In genomic region chr3:186772886-186773417, GRCh38 we compare ENCODE assay signal across 9 cellular contexts. TPM values are rescaled to one million over a fixed set of nuclear protein-coding genes. Genes with fewer than 3 reads are reported as not detected.
DNase-seq lines count a peak whose midpoint lies in the region; ATAC-seq and TF ChIP-seq lines count a peak whose summit lies in the region.
"Had no signal": no experiment of that assay in that cellular context is flagged by ENCODE, and none has a peak within 500 bp of the region (broad histone marks: within the 10 kb centered on the region; RNA-seq: fewer than 3 reads in every experiment).

No MANE protein-coding gene starts in this region.

- ATAC-seq in GM19395 (IDR thresholded peaks at IDR 0.05; ENCODE audit: unreplicated experiment) (peak; percentile 93), HG03558 (IDR thresholded peaks at IDR 0.05; ENCODE audit: extremely low read depth, unreplicated experiment) (peak; percentile 44)

- H3K27ac ChIP-seq in endodermal cell (ENCODE audit: low read depth, low read length) (no peak overlapping the region), muscle layer of colon (ENCODE audit: low read depth, low read length) (no peak overlapping the region)

- H3K27ac Mint-ChIP-seq in CD14-positive monocyte = peak overlapping the region in 6 of 7 donors; percentile 63 to 83 (median 74)
- H3K27ac Mint-ChIP-seq in endodermal cell = no peak overlapping the region

- H3K9me3 Mint-ChIP-seq in CD14-positive monocyte (peaks cover 0 to 6% (median 1%) of the 10 kb centered on the region in 7 donors), endodermal cell (no peaks in the 10 kb centered on the region)

- H3K27me3 ChIP-seq in endodermal cell (ENCODE audit: control insufficient read depth, insufficient read depth, low read length, poor library complexity, severe bottlenecking) (no peaks in the 10 kb centered on the region), muscle layer of colon (ENCODE audit: control insufficient read depth in 1 of 2, insufficient read depth in 2 of 2, low read length in 2 of 2) (no peaks in the 10 kb centered on the region)

- peak overlapping the region; percentile 98 to 100 for H3K4me3 Mint-ChIP-seq in CD14-positive monocyte
- H3K4me3 Mint-ChIP-seq in endodermal cell = peak overlapping the region; percentile 47

- no peaks in the 10 kb centered on the region for H3K36me3 Mint-ChIP-seq in CD14-positive monocyte
- no peaks in the 10 kb centered on the region for H3K36me3 Mint-ChIP-seq in endodermal cell (ENCODE audit: low read depth)

- H3K9me3 ChIP-seq in endodermal cell (ENCODE audit: control insufficient read depth, low read length) = no peaks in the 10 kb centered on the region
- no peaks in the 10 kb centered on the region for H3K9me3 ChIP-seq in muscle layer of colon (ENCODE audit: low read length)

- H3K9ac ChIP-seq in endodermal cell (ENCODE audit: extremely low read depth, low read length, poor library complexity, severe bottlenecking) (no peak overlapping the region), muscle layer of colon (ENCODE audit: low read length) (no peak overlapping the region)

- intact Hi-C loops in CD14-positive monocyte (cut with micrococcal nuclease) = no loop called here

- H3K4me1 Mint-ChIP-seq in CD14-positive monocyte (peaks cover 14% of the 10 kb centered on the region), endodermal cell (peaks cover 9% of the 10 kb centered on the region)

- no peaks in the 10 kb centered on the region for H3K4me1 ChIP-seq in endodermal cell (ENCODE audit: control insufficient read depth, insufficient read depth, low read length)
- peaks cover 5% of the 10 kb centered on the region for H3K4me1 ChIP-seq in muscle layer of colon (ENCODE audit: insufficient read depth, low read length)

- no peaks in the 10 kb centered on the region for H3K36me3 ChIP-seq in endodermal cell (ENCODE audit: control insufficient read depth, insufficient read depth, low read length)
- no peaks in the 10 kb centered on the region for H3K36me3 ChIP-seq in muscle layer of colon (ENCODE audit: insufficient read depth, low read length)

- TF ChIP-seq CTCF in CD14-positive monocyte (IDR thresholded peaks at IDR 0.05) (no peak), endodermal cell (conservative IDR thresholded peaks at IDR 0.05) (no peak)

- H3K4me3 ChIP-seq in endodermal cell (ENCODE audit: low read length) (no peak overlapping the region), muscle layer of colon (ENCODE audit: low read depth in 1 of 2, low read length in 2 of 2) (peak overlapping the region; percentile 39 to 68)

- peaks cover 0 to 4% (median 2%) of the 10 kb centered on the region in 3 donors for H3K27me3 Mint-ChIP-seq in CD14-positive monocyte (ENCODE audit: low read depth in 3 of 3)
- H3K27me3 Mint-ChIP-seq in endodermal cell (ENCODE audit: insufficient read depth) = peaks cover 76% of the 10 kb centered on the region

- 87 to 89% methylated on average over 5 to 19 of the region's 19 CpGs for WGBS in endodermal cell (ENCODE audit: insufficient coverage in 1 of 2, insufficient read length in 1 of 2), 2 experiments

- peak; percentile 89 for DNase-seq in CD14-positive monocyte (ENCODE audit: low spot score)
- peak; percentile 74 to 81 for DNase-seq in activated CD4-positive, alpha-beta T cell treated with anti-CD3 and anti-CD28 coated beads, Interleukin-2, amount 50 U/mL, for 48 hours
- peak; percentile 84 for DNase-seq in endodermal cell
- DNase-seq in stimulated activated CD8-positive, alpha-beta memory T cell treated with anti-CD3 and anti-CD28 coated beads, Interleukin-7, amount 100 ng/mL, for 4 hours (ENCODE audit: low read depth in 2 of 2) = peak; percentile 45 to 60
- no peak for DNase-seq in HuH-7.5 (ENCODE audit: low spot score)

RNA-seq across cellular contexts. Expression of gene EIF4A2, which starts 10.4 kb away (rescaled TPM):
- polyA plus RNA-seq in CD14-positive monocyte = 10 to 100 TPM; 67.0 to 73.0 TPM
- 100 to 1,000 TPM; 329 TPM for total RNA-seq in endodermal cell
- polyA plus RNA-seq in endodermal cell (2013, experiment 1 of 2) = 599 TPM
- 546 TPM for polyA plus RNA-seq in endodermal cell (2013, experiment 2 of 2)

RNA-seq across cellular contexts. Expression of gene RFC4, which starts 33.3 kb away (rescaled TPM):
- 1 to 10 TPM; 3.9 to 4.6 TPM for polyA plus RNA-seq in CD14-positive monocyte
- total RNA-seq in endodermal cell = 100 to 1,000 TPM in 1 of 2 donors, 10 to 100 TPM in 1; 57.6 to 111 TPM
- 105 TPM for polyA plus RNA-seq in endodermal cell (2013, experiment 1 of 2)
- 92.0 TPM for polyA plus RNA-seq in endodermal cell (2013, experiment 2 of 2)

RNA-seq across cellular contexts. Expression of gene KNG1, which starts 55.8 kb away (rescaled TPM):
- not detected for polyA plus RNA-seq in CD14-positive monocyte
- total RNA-seq in endodermal cell = not detected
- polyA plus RNA-seq in endodermal cell (2013, experiment 1 of 2) = not detected
- not detected for polyA plus RNA-seq in endodermal cell (2013, experiment 2 of 2)
- total RNA-seq: HT1080 had no signal
